ENCODE assay signal across 14 cellular contexts in the genomic region with DNA sequence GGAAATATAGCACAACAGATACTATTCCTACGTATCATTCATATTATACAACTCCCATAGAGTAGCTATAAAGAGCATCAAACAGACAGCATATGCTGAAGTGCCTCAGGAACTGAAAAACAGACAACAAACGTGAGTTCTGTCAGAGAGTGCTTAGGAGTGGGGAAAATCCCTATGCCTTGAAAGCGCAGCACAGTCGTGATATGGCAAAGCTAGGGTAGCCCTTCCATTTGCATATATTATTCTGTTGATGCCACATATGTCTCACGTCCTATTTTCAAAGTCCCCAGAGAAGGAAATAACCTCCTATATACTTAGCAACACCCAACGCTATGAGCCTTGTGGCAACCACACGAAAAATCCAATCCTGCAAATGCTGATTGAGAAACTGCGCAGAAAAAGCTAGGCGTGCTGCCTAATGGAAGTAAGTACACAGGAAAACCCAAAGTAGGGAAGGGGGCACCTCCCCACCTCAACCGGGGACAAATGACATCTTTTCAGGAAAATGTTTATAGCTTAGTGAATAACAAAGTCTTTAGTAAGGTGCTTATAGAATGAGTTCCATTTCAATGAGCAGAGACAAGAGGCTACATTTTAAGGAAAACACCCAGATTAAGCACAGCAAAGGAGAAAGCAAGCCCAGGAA.
DNase-seq lines count a peak whose midpoint lies in the region; ATAC-seq lines count a peak whose summit lies in the region.
"Had no signal": no experiment of that assay in that cellular context is flagged by ENCODE, and none has a peak within 500 bp of the region (broad histone marks: within the 10 kb centered on the region; RNA-seq: fewer than 3 reads in every experiment).

No MANE protein-coding gene starts in this region.

- ATAC-seq in GM18499 (IDR thresholded peaks at IDR 0.05; ENCODE audit: insufficient read depth, unreplicated experiment) (peak; percentile 74), GM19397 (IDR thresholded peaks at IDR 0.05; ENCODE audit: unreplicated experiment) (peak; percentile 62), HG02763 (IDR thresholded peaks at IDR 0.05; ENCODE audit: unreplicated experiment) (peak; percentile 66), HG03558 (IDR thresholded peaks at IDR 0.05; ENCODE audit: extremely low read depth, unreplicated experiment) (peak; percentile 56)

- no peak for DNase-seq in hypothalamus (lab: John Stamatoyannopoulos, UW)
- DNase-seq in HCEC 1CT, result no peak
- DNase-seq in activated gamma-delta T cell treated with Interleukin-2 at 50 U/mL for 16 hours, result no peak
- no peak for DNase-seq in ureter (ENCODE audit: low spot score)
- DNase-seq: activated CD8-positive, alpha-beta memory T cell treated with anti-CD3 and anti-CD28 coated beads, Interleukin-2, amount 50 U/mL, for 4 hours; aorta; DMS53; NCI-H1436; NCI-H69; Right ventricle myocardium superior had no signal
